8 cellular contexts compared by ENCODE assay signal in the genomic region with DNA sequence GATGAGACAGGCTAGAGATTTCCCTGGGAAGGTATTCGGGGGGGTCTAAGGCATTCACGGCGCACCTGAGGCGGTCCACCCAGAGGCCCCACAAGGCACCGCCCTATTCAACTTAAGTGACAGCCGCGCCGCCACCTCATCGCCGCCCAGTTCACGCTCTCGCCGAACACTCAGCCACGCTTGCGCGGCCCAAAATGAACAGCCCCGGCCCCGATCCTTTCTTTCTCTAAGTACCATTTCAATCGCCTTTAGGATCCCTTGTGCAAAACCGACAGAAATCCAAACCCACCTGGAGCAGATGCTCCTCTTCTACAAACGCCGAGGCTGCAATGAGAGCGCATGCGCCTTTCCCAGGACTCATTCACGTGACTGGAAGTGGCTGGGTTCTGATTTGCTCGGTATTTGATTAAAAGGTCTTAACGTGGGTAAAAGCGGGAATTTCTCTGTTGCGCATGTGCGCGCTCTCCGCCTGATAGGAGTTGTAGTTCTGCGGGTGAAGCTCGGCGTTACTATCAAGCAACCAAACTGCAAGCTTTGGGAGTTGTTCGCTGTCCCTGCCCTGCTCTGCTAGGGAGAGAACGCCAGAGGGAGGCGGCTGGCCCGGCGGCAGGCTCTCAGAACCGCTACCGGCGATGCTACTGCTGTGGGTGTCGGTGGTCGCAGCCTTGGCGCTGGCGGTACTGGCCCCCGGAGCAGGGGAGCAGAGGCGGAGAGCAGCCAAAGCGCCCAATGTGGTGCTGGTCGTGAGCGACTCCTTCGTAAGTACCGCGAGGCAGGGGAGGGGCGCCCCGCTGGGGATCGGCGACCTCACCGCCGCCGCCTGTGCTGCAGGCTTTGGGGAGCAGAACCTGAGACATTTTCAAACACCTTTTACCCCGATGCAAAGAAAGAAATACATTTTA. TPM values are rescaled to one million over a fixed set of nuclear protein-coding genes. Genes with fewer than 3 reads are reported as not detected.
DNase-seq lines count a peak whose midpoint lies in the region; FAIRE-seq and TF ChIP-seq lines count a peak whose summit lies in the region.

Gene ARSK, plus strand, starts transcription at position 455 of the 902 bp plus-strand sequence. Its CDS starts 178 bp downstream, at position 633.
Gene SKIC3, minus strand, starts transcription at position 331 of the 902 bp plus-strand sequence. CDS start 7,827 bp downstream, outside the sequence.

- POLR2A ChIA-PET in H1 (lab: Charles Lee; ENCODE audit: partially characterized antibody): interaction anchor here (0.5 to 1.0 kb wide), 5 partner anchors 13 to 774 kb away, joined by 3 to 5 read pairs (median 4); partner anchors contain the start of gene RFESD

- no peak within 1 kb of the TSS for H3K4ac ChIP-seq in H1 (replicated peaks; ENCODE audit: insufficient read length, low read depth, low read length)
- peak within 1 kb of the TSS; percentile 87 to 96 for H3K4ac ChIP-seq in mesenchymal stem cell (ENCODE audit: low read depth in 1 of 2, low read length in 2 of 2)

- H3K9me3 ChIP-seq in H1 (ENCODE audit: insufficient read depth in 2 of 2, low read depth in 1 of 2, low read length in 1 of 2) (no peaks in the 10 kb centered on the region), mesenchymal stem cell (ENCODE audit: control insufficient read depth, low read length) (no peaks in the 10 kb centered on the region)

- H3K9ac ChIP-seq in H1 (replicated peaks in 1 of 4; ENCODE audit: extremely low read depth in 1 of 4, low read depth in 3 of 4, low read length in 3 of 4) (peak within 1 kb of the TSS; percentile 53 to 78 (median 70); a peak in 6 of 7 replicates), mesenchymal stem cell (ENCODE audit: low read length) (peak within 1 kb of the TSS; percentile 90)

- no peaks in the 10 kb centered on the region for H4K20me1 ChIP-seq in H1 (replicated peaks in 1 of 2; ENCODE audit: control insufficient read depth in 1 of 2, insufficient read depth in 2 of 2, low read length in 2 of 2)

- peaks cover 0 to 54% of the 10 kb centered on the region in 2 experiments; a peak in 3 of 4 replicates for H3K79me2 ChIP-seq in H1 (ENCODE audit: control insufficient read depth in 1 of 2, insufficient read depth in 2 of 2, low read length in 2 of 2)

- H3K14ac ChIP-seq in H1 (ENCODE audit: insufficient read length) (no peak within 1 kb of the TSS), mesenchymal stem cell (ENCODE audit: low read length in 2 of 2) (peak within 1 kb of the TSS in 1 of 2 experiments; percentile 85)

- peak; percentile 65 for FAIRE-seq in H1 (lab: Jason Lieb, UNC)

- peaks cover 3% of the 10 kb centered on the region; the same call in 1 of the 2 replicates for H3K23me2 ChIP-seq in H1 (ENCODE audit: low read depth, low read length)

- peak within 1 kb of the TSS; percentile 75 for H3K56ac ChIP-seq in H1 (replicated peaks; ENCODE audit: insufficient read length, low read depth, low read length)

- peak within 1 kb of the TSS; percentile 95 for H4K5ac ChIP-seq in H1 (ENCODE audit: insufficient read length, low read depth, low read length)

- peak; percentile 85 to 86 for TF ChIP-seq POLR2A in H1 (IDR thresholded peaks at IDR 0.05; ENCODE audit: control extremely low read depth in 1 of 2, low read depth in 2 of 2, low read length in 2 of 2)

- H4K8ac ChIP-seq in H1 (ENCODE audit: extremely low read depth, insufficient read depth, low read length) (peak within 1 kb of the TSS; percentile 91), mesenchymal stem cell (ENCODE audit: low read length) (peak within 1 kb of the TSS; percentile 91)

- no peaks in the 10 kb centered on the region; a peak in 1 of 7 replicates for H3K4me1 ChIP-seq in H1 (replicated peaks in 1 of 4; ENCODE audit: control insufficient read depth in 3 of 4, insufficient read depth in 4 of 4, low read length in 3 of 4)
- peaks cover 8% of the 10 kb centered on the region for H3K4me1 ChIP-seq in mesenchymal stem cell (ENCODE audit: control insufficient read depth, insufficient read depth, low read depth, low read length)

- H3K4me2 ChIP-seq in H1 (ENCODE audit: insufficient read depth in 1 of 2, low read depth in 2 of 2, low read length in 2 of 2) (peak within 1 kb of the TSS; percentile 64 to 81), mesenchymal stem cell (ENCODE audit: low read length, poor library complexity, severe bottlenecking) (peak within 1 kb of the TSS; percentile 87)

- no peak within 1 kb of the TSS for H2BK120ac ChIP-seq in H1 (replicated peaks; ENCODE audit: low read depth, low read length)
- no peak within 1 kb of the TSS for H2BK120ac ChIP-seq in mesenchymal stem cell (ENCODE audit: low read depth, low read length)

- no peak within 1 kb of the TSS for H4K91ac ChIP-seq in H1 (replicated peaks; ENCODE audit: insufficient read length, low read length)
- peak within 1 kb of the TSS; percentile 78 for H4K91ac ChIP-seq in mesenchymal stem cell (ENCODE audit: low read length)

- H3K18ac ChIP-seq in H1 (ENCODE audit: extremely low read depth, low read length) (peak within 1 kb of the TSS; percentile 55; the same call in 1 of the 2 replicates), mesenchymal stem cell (ENCODE audit: low read depth in 1 of 2, low read length in 2 of 2) (peak within 1 kb of the TSS; percentile 76 to 93)

- H3K4me3 ChIP-seq in H1 (ENCODE audit: extremely low read depth in 1 of 4, insufficient read depth in 2 of 4, low read depth in 3 of 4, low read length in 4 of 4): peak within 1 kb of the TSS; percentile 70 to 81 (median 76)
- peak within 1 kb of the TSS; percentile 87 to 92 for H3K4me3 ChIP-seq in mesenchymal stem cell (ENCODE audit: insufficient read depth in 1 of 2, low read depth in 1 of 2, low read length in 2 of 2)

- TF ChIP-seq CTCF in GM20000 (IDR thresholded peaks at IDR 0.05; ENCODE audit: extremely low read depth, missing control alignments) (no peak), H1 (IDR thresholded peaks at IDR 0.05; ENCODE audit: control extremely low read depth in 1 of 3, insufficient read depth in 1 of 3, low read depth in 1 of 3, low read length in 3 of 3) (peak; percentile 23 to 36 (median 24); a peak in 2 of 4 replicates)

- H2AK5ac ChIP-seq in H1 (ENCODE audit: low read depth, low read length) (no peak within 1 kb of the TSS), mesenchymal stem cell (ENCODE audit: low read length, severe bottlenecking) (no peak within 1 kb of the TSS)

- H3K36me3 ChIP-seq in H1 (ENCODE audit: control insufficient read depth in 2 of 4, insufficient read depth in 4 of 4, low read length in 3 of 4): peaks cover 0 to 6% (median 0%) of the 10 kb centered on the region in 4 experiments; a peak in 1 of 8 replicates
- H3K36me3 ChIP-seq in mesenchymal stem cell (ENCODE audit: control insufficient read depth in 1 of 2, insufficient read depth in 2 of 2, low read depth in 1 of 2, low read length in 2 of 2): peaks cover 0 to 20% of the 10 kb centered on the region in 2 experiments

- H2BK20ac ChIP-seq in H1 (ENCODE audit: low read length): no peak within 1 kb of the TSS

- peak within 1 kb of the TSS; percentile 73; the same call in 1 of the 2 replicates for H3K27ac ChIP-seq in H1 (ENCODE audit: low read depth, low read length)
- peak within 1 kb of the TSS; percentile 95 for H3K27ac ChIP-seq in mesenchymal stem cell (ENCODE audit: low read length, poor library complexity, severe bottlenecking)

- peak within 1 kb of the TSS; percentile 36; the same call in 1 of the 2 replicates for H2BK5ac ChIP-seq in H1 (ENCODE audit: low read depth, low read length)
- peak within 1 kb of the TSS; percentile 71 for H2BK5ac ChIP-seq in mesenchymal stem cell (ENCODE audit: low read depth, low read length, poor library complexity, severe bottlenecking)

- H3K79me1 ChIP-seq in H1 (ENCODE audit: low read depth, low read length): peaks cover 2% of the 10 kb centered on the region; the same call in 1 of the 2 replicates
- peaks cover 14% of the 10 kb centered on the region for H3K79me1 ChIP-seq in mesenchymal stem cell (replicated peaks; ENCODE audit: low read length, poor library complexity, severe bottlenecking)

- H2AFZ ChIP-seq in H1 (ENCODE audit: low read length) (peak within 1 kb of the TSS; percentile 75), mesenchymal stem cell (ENCODE audit: low read depth, low read length) (peak within 1 kb of the TSS; percentile 94)

- 2% methylated on average over 63 of the region's 63 CpGs; no CpG with 5 or more reads in 1 of the 2 experiments for WGBS in H1 (ENCODE audit: extremely low coverage in 1 of 2, insufficient coverage in 1 of 2, insufficient read length in 1 of 2, insufficient replicate concordance in 2 of 2, low coverage in 1 of 2, low lambda C conversion rate in 2 of 2, missing lambda C conversion rate in 1 of 2), 2 experiments
- under 1% methylated on average over 59 of the region's 63 CpGs for WGBS in mesenchymal stem cell

- DNase-seq in COLO829 (ENCODE audit: low spot score) (peak; percentile 88), GM20000 (ENCODE audit: low spot score) (peak; percentile 87), HT-29 (ENCODE audit: low spot score) (peak; percentile 98), H1 (ENCODE audit: low read depth in 1 of 2, low spot score in 2 of 2) (peak; percentile 88 to 91), mesenchymal stem cell (peak; percentile 100)
- peak; percentile 86 for DNase-seq in NK-92 treated with Interleukin-12 subunit alpha and Interleukin-12 subunit beta, amount 100 ng/mL, for 24 hours (lab: John Stamatoyannopoulos, UW)
- peak; percentile 67 to 77 (median 71) for DNase-seq in activated CD8-positive, alpha-beta memory T cell treated with anti-CD3 and anti-CD28 coated beads for 48 hours (ENCODE audit: low read depth in 2 of 3, low spot score in 2 of 3)
- peak; percentile 84 for DNase-seq in stimulated activated CD8-positive, alpha-beta memory T cell treated with anti-CD3 and anti-CD28 coated beads, Interleukin-12 subunit alpha, Interleukin-12 subunit beta, amount 100 ng/mL, for 4 hours (ENCODE audit: low read depth)

- no peak within 1 kb of the TSS for H2BK15ac ChIP-seq in H1 (ENCODE audit: low read length)
- peak within 1 kb of the TSS; percentile 77 for H2BK15ac ChIP-seq in mesenchymal stem cell (ENCODE audit: low read depth, poor library complexity, severe bottlenecking)

- CTCF ChIA-PET in H1 (lab: Charles Lee; ENCODE audit: partially characterized antibody): no interaction called here

- H3K23ac ChIP-seq in H1 (ENCODE audit: insufficient read length): no peak within 1 kb of the TSS
- H3K23ac ChIP-seq in mesenchymal stem cell (ENCODE audit: low read length in 2 of 2): peak within 1 kb of the TSS; percentile 86 to 98

- H3K27me3 ChIP-seq in H1 (replicated peaks in 1 of 4; ENCODE audit: control insufficient read depth in 3 of 4, extremely low read depth in 1 of 4, insufficient read depth in 3 of 4, low read length in 3 of 4) (no peaks in the 10 kb centered on the region), mesenchymal stem cell (ENCODE audit: control insufficient read depth in 1 of 2, insufficient read depth in 1 of 2, low read length in 2 of 2) (no peaks in the 10 kb centered on the region)

- no peak within 1 kb of the TSS for H2BK12ac ChIP-seq in H1 (ENCODE audit: low read depth, low read length)
- peak within 1 kb of the TSS in 1 of 2 experiments; percentile 47 for H2BK12ac ChIP-seq in mesenchymal stem cell (ENCODE audit: low read length in 2 of 2)

- 0 out of 3 replicates have a peak, but pooled peaks of 1 of the 2 experiments have one; percentile 3 for TF ChIP-seq EP300 in H1 (IDR thresholded peaks at IDR 0.05; ENCODE audit: borderline replicate concordance in 1 of 2, low read depth in 2 of 2, low read length in 2 of 2)

- TF ChIP-seq RAD21 in H1 (IDR thresholded peaks at IDR 0.05 in 1 of 2, conservative IDR thresholded peaks at IDR 0.05 in 1 of 2; ENCODE audit: low read depth in 2 of 2, low read length in 2 of 2): peak; percentile 17 to 20; a peak in 2 of 4 replicates

RNA-seq across cellular contexts. Expression of gene ARSK, which starts in this region (rescaled TPM):
- total RNA-seq in HT-29 (2014; rRNA removed; shearing (Covaris generic)): 1.7 and 2.3 TPM in 2 replicates
- 12.8 and 14.1 TPM in 2 replicates for total RNA-seq in H1 (2021; fragmentation: NEBNext Ultra II Directional; extraction: Animal tissue kit (Norgen Biotek cat#: 25700))
- 6.1 and 8.4 TPM in 2 replicates for polyA plus RNA-seq in H1 (2011; rRNA removed)
- 10.1 TPM for polyA plus RNA-seq in H1 (2011; cell fraction: cytosol; rRNA removed)
- 3.1 TPM for polyA plus RNA-seq in H1 (2011; cell fraction: nucleus; rRNA removed)
- 6.8 to 12.4 TPM (median 8.5 TPM) in 4 replicates for polyA plus RNA-seq in H1 (2012, experiment 1 of 2)
- 2.9 TPM for polyA plus RNA-seq in H1 (2012, experiment 2 of 2)
- 27.9 TPM for polyA plus RNA-seq in H1 (2013, experiment 1 of 2)
- polyA plus RNA-seq in H1 (2013, experiment 2 of 2): 28.3 TPM
- polyA minus RNA-seq in H1 (2011; rRNA and poly(A)+ RNA removed): 10.3 and 11.1 TPM in 2 replicates
- 7.0 TPM for polyA minus RNA-seq in H1 (2011; cell fraction: cytosol; rRNA and poly(A)+ RNA removed)
- polyA minus RNA-seq in H1 (2011; cell fraction: nucleus; rRNA and poly(A)+ RNA removed): 10.7 TPM
- polyA plus RNA-seq in mesenchymal stem cell (2013, experiment 1 of 2): 18.2 TPM
- 18.2 TPM for polyA plus RNA-seq in mesenchymal stem cell (2013, experiment 2 of 2)

RNA-seq across cellular contexts. Expression of gene SKIC3, which starts in this region (rescaled TPM):
- total RNA-seq in HT-29 (2014; rRNA removed; shearing (Covaris generic)): 21.6 and 30.0 TPM in 2 replicates
- total RNA-seq in H1 (2021; fragmentation: NEBNext Ultra II Directional; extraction: Animal tissue kit (Norgen Biotek cat#: 25700)): 46.5 and 53.7 TPM in 2 replicates
- polyA plus RNA-seq in H1 (2011; rRNA removed): 8.1 and 13.7 TPM in 2 replicates
- polyA plus RNA-seq in H1 (2011; cell fraction: cytosol; rRNA removed): 21.4 TPM
- 16.6 TPM for polyA plus RNA-seq in H1 (2011; cell fraction: nucleus; rRNA removed)
- 19.0 to 35.0 TPM (median 24.2 TPM) in 4 replicates for polyA plus RNA-seq in H1 (2012, experiment 1 of 2)
- polyA plus RNA-seq in H1 (2012, experiment 2 of 2): 1.8 TPM
- 38.0 TPM for polyA plus RNA-seq in H1 (2013, experiment 1 of 2)
- 37.6 TPM for polyA plus RNA-seq in H1 (2013, experiment 2 of 2)
- polyA minus RNA-seq in H1 (2011; rRNA and poly(A)+ RNA removed): 50.8 and 89.3 TPM in 2 replicates
- polyA minus RNA-seq in H1 (2011; cell fraction: cytosol; rRNA and poly(A)+ RNA removed): 19.7 TPM
- polyA minus RNA-seq in H1 (2011; cell fraction: nucleus; rRNA and poly(A)+ RNA removed): 132 TPM
- 65.6 TPM for polyA plus RNA-seq in mesenchymal stem cell (2013, experiment 1 of 2)
- polyA plus RNA-seq in mesenchymal stem cell (2013, experiment 2 of 2): 61.1 TPM

Comparison
In these comparisons a context has a peak if more than half of its experiments do, and no peak if none do; other contexts are left out.
1. Peak in every context shown above with its lines: DNase-seq, H3K4me3 ChIP-seq and H3K27ac ChIP-seq.